Comparison of ENCODE assay signal across 8 cellular contexts in the genomic region with DNA sequence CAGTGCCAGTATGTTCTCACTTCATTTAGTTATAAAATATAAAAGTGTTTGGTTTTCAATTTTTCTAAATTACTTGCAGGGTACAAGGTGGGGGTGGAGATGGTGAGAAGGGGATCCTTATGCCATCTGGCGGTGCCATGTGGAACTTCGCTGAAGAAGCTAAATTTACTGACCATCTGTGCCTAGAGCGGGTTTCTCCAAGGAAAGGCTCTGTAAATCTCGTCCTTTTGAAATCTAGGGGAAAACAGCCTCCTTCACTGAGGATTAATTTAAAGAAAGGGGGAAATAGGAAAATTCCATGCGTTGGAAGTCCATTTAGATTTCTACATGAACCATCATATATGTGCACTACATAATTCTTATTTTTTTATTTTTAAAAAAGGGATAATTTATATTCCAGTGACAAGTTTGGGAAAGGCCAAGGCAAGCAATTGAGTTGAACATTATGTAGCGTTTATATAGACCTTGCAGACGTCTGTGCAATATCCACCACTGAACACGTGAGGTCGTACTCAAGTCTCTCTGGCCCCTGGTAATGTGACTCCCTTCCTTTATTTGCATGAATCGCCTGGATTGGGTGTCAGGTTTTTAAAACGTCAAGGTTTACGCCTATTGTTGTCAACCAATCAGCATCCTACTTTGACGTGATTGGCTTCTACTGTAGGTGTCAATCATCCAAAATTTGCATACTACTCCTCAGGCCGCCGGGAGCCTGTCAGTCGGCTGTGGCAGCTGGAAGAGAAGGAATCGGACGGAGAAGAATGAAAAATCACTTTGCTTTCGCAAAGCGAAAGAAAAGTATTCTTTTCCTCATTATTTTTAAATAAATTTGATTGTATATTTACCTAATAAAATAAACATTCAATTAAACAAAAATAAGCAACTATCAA.
DNase-seq lines count a peak whose midpoint lies in the region; ATAC-seq and TF ChIP-seq lines count a peak whose summit lies in the region.

No MANE protein-coding gene starts in this region.

- no peak overlapping the region for H3K4me3 ChIP-seq in HFF-Myc (replicated peaks; ENCODE audit: low read depth, low read length)
- no peak overlapping the region for H3K4me3 ChIP-seq in WI38 (ENCODE audit: low read depth, low read length)

- TF ChIP-seq CTCF in HFF-Myc (IDR thresholded peaks at IDR 0.05; ENCODE audit: low read depth, low read length, missing control alignments) (peak; percentile 52), WI38 (IDR thresholded peaks at IDR 0.05; ENCODE audit: low read depth, low read length) (peak; percentile 55), foreskin keratinocyte (conservative IDR thresholded peaks at IDR 0.05) (peak; percentile 71)

- H3K27me3 ChIP-seq in foreskin keratinocyte, result no peaks in the 10 kb centered on the region

- peak overlapping the region; percentile 1 for H3K27ac ChIP-seq in foreskin keratinocyte

- H3K4me1 ChIP-seq in foreskin keratinocyte, result no peaks in the 10 kb centered on the region

- ATAC-seq in foreskin keratinocyte (peak; percentile 76), GM21786 (IDR thresholded peaks at IDR 0.05; ENCODE audit: unreplicated experiment) (no peak)

- DNase-seq in DMS153 treated with DMSO at 0.1 percent for 48 hours (lab: John Stamatoyannopoulos, UW; ENCODE audit: unreplicated experiment) (peak; percentile 100), HFF-Myc (ENCODE audit: extremely low read depth, low read depth) (no peak), NCI-H2171 (lab: John Stamatoyannopoulos, UW) (peak; percentile 96), foreskin keratinocyte (peak; percentile 98 to 99), pulmonary artery endothelial cell (ENCODE audit: low read depth, low spot score) (peak; percentile 90), Ammon's horn (ENCODE audit: low spot score) (no peak)

Comparison
In these comparisons a context has a peak if more than half of its experiments do, and no peak if none do; other contexts are left out.
1. DNase-seq: peak in DMS153 treated with DMSO at 0.1 percent for 48 hours (single experiment), NCI-H2171 (single experiment), foreskin keratinocyte (2 of 2) and pulmonary artery endothelial cell (single experiment); none in HFF-Myc (single experiment) and Ammon's horn (single experiment).
2. Peak in every context shown above with its lines, with median percentiles within 50 percentile points of each other: CTCF ChIP-seq.